In the genomic region with DNA sequence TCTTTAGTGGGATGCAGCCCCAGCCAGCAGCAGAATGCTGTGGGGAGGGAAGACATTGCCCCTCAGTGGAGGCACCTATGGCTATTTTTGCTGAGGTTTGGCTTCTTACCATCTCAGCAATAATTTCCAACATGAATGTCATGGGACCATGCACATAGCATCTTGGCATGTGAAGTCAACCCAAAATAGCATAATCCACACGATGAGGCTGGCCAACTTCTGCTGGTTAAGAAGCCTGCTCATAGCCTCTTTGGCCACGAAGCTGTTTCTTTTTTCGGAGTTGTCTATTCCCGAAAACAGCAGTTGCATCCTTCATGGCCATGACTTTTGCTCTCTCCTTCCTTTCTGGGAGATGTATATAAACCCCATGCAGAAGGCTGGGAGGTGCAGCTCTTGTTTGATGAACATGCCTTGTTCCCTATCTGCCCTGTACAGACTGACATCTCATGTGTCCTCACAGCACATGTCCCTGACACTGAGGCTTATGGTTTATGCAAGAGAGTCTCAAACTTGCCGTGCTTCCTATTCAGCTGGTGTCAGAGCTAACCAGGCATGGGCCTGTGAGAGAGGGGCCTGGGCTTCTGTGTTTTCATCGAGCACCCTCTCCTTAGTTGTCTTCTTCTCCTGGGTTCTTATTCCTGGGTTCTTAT, we compare ENCODE assay signal across 27 cellular contexts. TPM values are rescaled to one million over a fixed set of nuclear protein-coding genes. Genes with fewer than 3 reads are reported as not detected.
"Had no signal": no experiment of that assay in that cellular context is flagged by ENCODE, and none has a peak within 500 bp of the region (broad histone marks: within the 10 kb centered on the region; RNA-seq: fewer than 3 reads in every experiment).

No MANE protein-coding gene starts in this region.

- ATAC-seq: activated CD4-positive, CD25-positive, alpha-beta regulatory T cell treated with anti-CD3 and anti-CD28 coated beads, Interleukin-2, amount 50 U/mL, for 24 hours; activated naive CD8-positive, alpha-beta T cell treated with anti-CD3 and anti-CD28 coated beads, Interleukin-2, amount 50 U/mL, for 24 hours; esophagus mucosa; left lobe of liver; pancreas; stimulated activated naive CD8-positive, alpha-beta T cell treated with anti-CD3 and anti-CD28 coated beads, Interleukin-15, amount 100 ng/mL, for 72 hours had no signal

- H3K27me3 Mint-ChIP-seq: activated naive CD4-positive, alpha-beta T cell treated with anti-CD3 and anti-CD28 coated beads, Interleukin-2, amount 50 U/mL, for 24 hours; dendritic cell treated with granulocyte-macrophage colony-stimulating factor and Interleukin-4, amounts not matched to agents 40 ng/mL and 50 ng/mL, for 4 days; naive B cell; stimulated activated naive CD8-positive, alpha-beta T cell treated with anti-CD3 and anti-CD28 coated beads, Interleukin-15, amount 100 ng/mL, for 72 hours; type B pancreatic cell had no signal

- H3K4me3 ChIP-seq: breast epithelium, heart right ventricle, lung, pancreas, right atrium auricular region had no signal

- H3K9me3 ChIP-seq: breast epithelium, heart right ventricle, pancreas, right atrium auricular region had no signal

- H3K27me3 ChIP-seq: breast epithelium, heart right ventricle, pancreas, right atrium auricular region had no signal

- H3K4me1 ChIP-seq: breast epithelium, pancreas, right atrium auricular region had no signal

- H3K27ac Mint-ChIP-seq: activated naive CD4-positive, alpha-beta T cell treated with anti-CD3 and anti-CD28 coated beads, Interleukin-2, amount 50 U/mL, for 24 hours; activated naive CD8-positive, alpha-beta T cell treated with anti-CD3 and anti-CD28 coated beads, Interleukin-2, amount 50 U/mL, for 24 hours; activated T-helper 2 cell treated with anti-CD3 and anti-CD28 coated beads, Interferon-gamma antibody, Interleukin-2, Interleukin-4, amounts not matched to agents 10 μg/mL and 5 μg/mL and 100 μg/mL, durations not matched to agents 14 hours and 24 hours and 36 hours; dendritic cell treated with granulocyte-macrophage colony-stimulating factor and Interleukin-4, amounts not matched to agents 40 ng/mL and 50 ng/mL, for 4 days; endodermal cell; mesothelial cell of epicardium; stimulated activated naive CD8-positive, alpha-beta T cell treated with anti-CD3 and anti-CD28 coated beads, Interleukin-15, amount 100 ng/mL, for 72 hours; type B pancreatic cell had no signal

- H3K4me3 Mint-ChIP-seq: activated naive CD4-positive, alpha-beta T cell treated with anti-CD3 and anti-CD28 coated beads, Interleukin-2, amount 50 U/mL, for 24 hours; activated naive CD8-positive, alpha-beta T cell treated with anti-CD3 and anti-CD28 coated beads, Interleukin-2, amount 50 U/mL, for 24 hours; central memory CD8-positive, alpha-beta T cell; dendritic cell treated with granulocyte-macrophage colony-stimulating factor and Interleukin-4, amounts not matched to agents 40 ng/mL and 50 ng/mL, for 4 days; endodermal cell; mesothelial cell of epicardium; naive B cell; stimulated activated naive CD8-positive, alpha-beta T cell treated with anti-CD3 and anti-CD28 coated beads, Interleukin-15, amount 100 ng/mL, for 72 hours; type B pancreatic cell had no signal

- H3K36me3 Mint-ChIP-seq: activated naive CD4-positive, alpha-beta T cell treated with anti-CD3 and anti-CD28 coated beads, Interleukin-2, amount 50 U/mL, for 24 hours; mesothelial cell of epicardium; type B pancreatic cell had no signal

- H3K9me3 Mint-ChIP-seq: activated naive CD4-positive, alpha-beta T cell treated with anti-CD3 and anti-CD28 coated beads, Interleukin-2, amount 50 U/mL, for 24 hours; activated naive CD8-positive, alpha-beta T cell treated with anti-CD3 and anti-CD28 coated beads, Interleukin-2, amount 50 U/mL, for 24 hours; activated T-helper 2 cell treated with anti-CD3 and anti-CD28 coated beads, Interferon-gamma antibody, Interleukin-2, Interleukin-4, amounts not matched to agents 10 μg/mL and 5 μg/mL and 100 μg/mL, durations not matched to agents 14 hours and 24 hours and 36 hours; central memory CD8-positive, alpha-beta T cell; dendritic cell treated with granulocyte-macrophage colony-stimulating factor and Interleukin-4, amounts not matched to agents 40 ng/mL and 50 ng/mL, for 4 days; endodermal cell; mesothelial cell of epicardium; naive B cell; stimulated activated naive CD8-positive, alpha-beta T cell treated with anti-CD3 and anti-CD28 coated beads, Interleukin-15, amount 100 ng/mL, for 72 hours; type B pancreatic cell had no signal

- DNase-seq: activated CD4-positive, alpha-beta T cell treated with anti-CD3 and anti-CD28 coated beads for 48 hours; activated CD4-positive, alpha-beta T cell treated with anti-CD3 and anti-CD28 coated beads, Interleukin-2, amount 50 U/mL, for 48 hours; activated naive CD8-positive, alpha-beta T cell treated with anti-CD3 and anti-CD28 coated beads, Interleukin-2, amount 50 U/mL, for 24 hours; activated T-cell treated with anti-CD3 and anti-CD28 coated beads, Interleukin-2, amount 50 U/mL, for 48 hours; foreskin fibroblast; heart right ventricle; kidney glomerular epithelial cell; naive B cell; pancreas; stimulated activated CD4-positive, alpha-beta T cell treated with anti-CD3 and anti-CD28 coated beads, Interleukin-4, amount 100 ng/mL, for 1 hour; stimulated activated naive CD8-positive, alpha-beta T cell treated with anti-CD3 and anti-CD28 coated beads, Interleukin-15, amount 100 ng/mL, for 72 hours; substantia nigra had no signal

- H3K27ac ChIP-seq: breast epithelium, heart right ventricle, pancreas, right atrium auricular region, VCaP had no signal

- H3K4me1 Mint-ChIP-seq: activated naive CD4-positive, alpha-beta T cell treated with anti-CD3 and anti-CD28 coated beads, Interleukin-2, amount 50 U/mL, for 24 hours; activated naive CD8-positive, alpha-beta T cell treated with anti-CD3 and anti-CD28 coated beads, Interleukin-2, amount 50 U/mL, for 24 hours; central memory CD8-positive, alpha-beta T cell; endodermal cell; mesothelial cell of epicardium; stimulated activated naive CD8-positive, alpha-beta T cell treated with anti-CD3 and anti-CD28 coated beads, Interleukin-15, amount 100 ng/mL, for 72 hours had no signal

- H3K36me3 ChIP-seq: breast epithelium, right atrium auricular region had no signal

RNA-seq across cellular contexts. Expression of gene SYK, which starts 45.3 kb away (rescaled TPM):
- polyA plus RNA-seq: neural cell had no signal
